Comparison of ENCODE assay signal across 8 cellular contexts in the genomic region with DNA sequence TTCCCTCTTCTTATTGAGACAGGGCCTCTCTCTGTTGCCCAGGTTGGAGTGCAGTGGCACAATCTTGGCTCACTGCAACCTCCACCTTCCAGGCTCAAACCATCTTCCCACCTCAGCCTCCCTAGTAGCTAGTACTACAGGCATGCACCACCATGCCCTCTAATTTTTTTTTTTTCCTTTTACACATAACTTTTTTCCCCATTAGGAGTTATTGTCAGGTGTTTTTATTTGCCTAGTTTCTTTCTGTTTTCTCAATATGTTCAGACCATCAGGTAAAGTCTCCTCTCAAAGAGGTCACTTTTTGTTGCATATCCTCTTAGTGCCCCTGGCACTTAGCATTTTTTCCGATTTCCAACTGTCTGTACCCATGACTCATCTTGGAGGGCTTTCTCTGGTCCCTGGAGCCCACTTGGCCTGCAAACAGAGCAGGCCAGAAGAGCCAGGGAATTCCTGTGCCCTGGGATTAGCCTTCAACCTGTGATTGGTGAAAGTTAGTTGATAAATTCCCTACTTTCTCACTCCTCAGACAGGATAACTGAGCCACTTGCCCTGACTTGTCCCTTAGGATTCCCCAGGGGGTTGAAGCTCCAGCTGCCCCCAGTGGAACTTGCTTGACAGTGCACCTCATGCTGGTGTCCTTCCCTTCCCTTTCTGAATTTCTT.
DNase-seq lines count a peak whose midpoint lies in the region; ATAC-seq and TF ChIP-seq lines count a peak whose summit lies in the region.

No MANE protein-coding gene starts in this region.

- peak; percentile 17 for DNase-seq in NCI-H2107 treated with DMSO at 0.1 percent for 48 hours (lab: John Stamatoyannopoulos, UW; ENCODE audit: unreplicated experiment)
- no peak for DNase-seq in NCI-H2107 (lab: John Stamatoyannopoulos, UW)
- peak; percentile 62 for DNase-seq in OCI-M1 (lab: John Stamatoyannopoulos, UW)
- DNase-seq in astrocyte of the cerebellum (ENCODE audit: low read depth) = no peak
- DNase-seq in iris pigment epithelial cell (ENCODE audit: low read depth) = peak; percentile 62
- DNase-seq in stimulated activated naive CD8-positive, alpha-beta T cell treated with anti-CD3 and anti-CD28 coated beads, Interleukin-15, amount 100 ng/mL, for 72 hours = peak in 1 of 2 donors; percentile 39

- peaks cover 0 to 3% of the 10 kb centered on the region in 2 donors for H3K9me3 Mint-ChIP-seq in stimulated activated naive CD8-positive, alpha-beta T cell treated with anti-CD3 and anti-CD28 coated beads, Interleukin-15, amount 100 ng/mL, for 72 hours

- peaks cover 40% of the 10 kb centered on the region for H3K4me1 Mint-ChIP-seq in stimulated activated naive CD8-positive, alpha-beta T cell treated with anti-CD3 and anti-CD28 coated beads, Interleukin-15, amount 100 ng/mL, for 72 hours

- H3K4me3 ChIP-seq in astrocyte of the cerebellum (ENCODE audit: low read depth, low read length) = no peak overlapping the region

- peak; percentile 70 for TF ChIP-seq CTCF in astrocyte of the cerebellum (IDR thresholded peaks at IDR 0.05; ENCODE audit: low read depth, low read length, missing control alignments)

- no peaks in the 10 kb centered on the region for H3K27me3 Mint-ChIP-seq in stimulated activated naive CD8-positive, alpha-beta T cell treated with anti-CD3 and anti-CD28 coated beads, Interleukin-15, amount 100 ng/mL, for 72 hours

- H3K4me3 Mint-ChIP-seq in stimulated activated naive CD8-positive, alpha-beta T cell treated with anti-CD3 and anti-CD28 coated beads, Interleukin-15, amount 100 ng/mL, for 72 hours = peak overlapping the region; percentile 90 to 94

- ATAC-seq in GM21390 (IDR thresholded peaks at IDR 0.05; ENCODE audit: unreplicated experiment) (peak; percentile 55), HG03571 (IDR thresholded peaks at IDR 0.05; ENCODE audit: unreplicated experiment) (peak; percentile 39)
- no peak for ATAC-seq in stimulated activated naive CD8-positive, alpha-beta T cell treated with anti-CD3 and anti-CD28 coated beads, Interleukin-15, amount 100 ng/mL, for 72 hours

- in situ Hi-C loops in astrocyte of the cerebellum (cut with HindIII; ENCODE audit: low sequenced_read_pairs) = no loop called here

- peak overlapping the region; percentile 59 to 79 for H3K27ac Mint-ChIP-seq in stimulated activated naive CD8-positive, alpha-beta T cell treated with anti-CD3 and anti-CD28 coated beads, Interleukin-15, amount 100 ng/mL, for 72 hours

Comparison
In these comparisons a context has a peak if more than half of its experiments do, and no peak if none do; other contexts are left out.
1. DNase-seq: peak in NCI-H2107 treated with DMSO at 0.1 percent for 48 hours (single experiment), OCI-M1 (single experiment) and iris pigment epithelial cell (single experiment); none in NCI-H2107 (single experiment) and astrocyte of the cerebellum (single experiment).